In the genomic region with DNA sequence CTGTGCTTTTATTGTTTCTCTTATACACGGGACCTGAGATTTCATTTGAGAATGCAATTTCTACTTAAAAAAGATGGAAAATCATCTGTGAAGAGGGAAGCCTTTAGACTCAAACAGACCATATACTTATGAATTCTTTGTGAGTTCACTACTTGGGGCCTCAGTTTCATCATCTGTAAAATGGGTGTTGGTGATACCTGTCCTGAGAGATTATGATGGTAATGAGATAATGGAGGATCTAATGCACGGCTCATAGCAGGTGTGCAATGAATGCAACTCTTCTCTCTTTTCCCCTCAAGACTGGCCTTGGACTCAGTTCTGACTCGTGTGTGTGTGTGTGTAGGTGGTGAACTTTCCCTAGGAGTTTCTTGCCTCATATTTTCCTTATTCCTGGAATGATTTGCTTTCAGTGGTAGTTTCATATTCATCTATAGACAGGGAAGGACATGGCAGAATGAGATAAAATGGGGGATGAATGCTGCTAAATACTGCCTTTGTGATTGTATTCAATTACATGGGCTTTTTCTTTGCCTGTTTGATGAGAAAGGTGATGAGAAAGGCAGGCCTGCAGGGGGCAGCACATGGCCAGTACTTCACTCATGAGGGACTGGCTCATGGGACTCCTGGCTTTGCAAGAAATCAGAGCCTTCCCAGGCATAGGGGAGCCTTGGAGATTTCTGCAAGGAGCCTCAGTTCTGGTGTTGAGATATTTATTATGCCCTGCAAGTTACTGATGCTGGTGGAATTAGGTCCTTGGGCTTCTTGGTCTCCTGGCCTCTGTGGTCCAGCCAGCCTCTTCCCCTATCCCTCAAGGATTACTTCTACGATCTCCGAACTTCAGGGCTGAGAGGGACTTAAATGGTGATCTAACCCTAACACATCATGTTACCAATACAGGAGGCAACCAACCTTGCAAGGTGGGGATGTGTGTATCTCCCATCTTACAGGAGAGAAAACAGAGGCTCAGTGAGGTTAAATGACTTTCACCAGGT, we compare ENCODE assay signal across 8 cellular contexts.
DNase-seq lines count a peak whose midpoint lies in the region; ATAC-seq and TF ChIP-seq lines count a peak whose summit lies in the region.

No MANE protein-coding gene starts in this region.

- CTCF ChIA-PET in activated CD4-positive, alpha-beta T cell treated with anti-CD3 and anti-CD28 coated beads, Interleukin-2, amount 10 ng/mL, durations not matched to agents 7 days and 5 days (lab: Charles Lee) = interaction anchor here (0.6 to 2.0 kb wide), 4 partner anchors 8 to 1011 kb away, joined by 3 to 6 read pairs (median 3); no protein-coding TSS in a partner anchor

- H3K4me1 Mint-ChIP-seq in activated CD4-positive, alpha-beta T cell treated with anti-CD3 and anti-CD28 coated beads, Interleukin-2, amount 10 ng/mL, durations not matched to agents 7 days and 5 days = peaks cover 3% of the 10 kb centered on the region

- no peaks in the 10 kb centered on the region for H3K27me3 ChIP-seq in lower lobe of right lung (ENCODE audit: low read depth)

- no peak overlapping the region for H3K4me3 Mint-ChIP-seq in activated CD4-positive, alpha-beta T cell treated with anti-CD3 and anti-CD28 coated beads, Interleukin-2, amount 10 ng/mL, durations not matched to agents 7 days and 5 days

- no peaks in the 10 kb centered on the region for H3K9me3 Mint-ChIP-seq in activated CD4-positive, alpha-beta T cell treated with anti-CD3 and anti-CD28 coated beads, Interleukin-2, amount 10 ng/mL, durations not matched to agents 7 days and 5 days

- no peak overlapping the region for H3K27ac ChIP-seq in lower lobe of right lung

- no peak overlapping the region for H3K4me3 ChIP-seq in lower lobe of right lung

- H3K36me3 Mint-ChIP-seq in activated CD4-positive, alpha-beta T cell treated with anti-CD3 and anti-CD28 coated beads, Interleukin-2, amount 10 ng/mL, durations not matched to agents 7 days and 5 days (ENCODE audit: low read depth) = no peaks in the 10 kb centered on the region

- peak; percentile 70 for TF ChIP-seq CTCF in lower lobe of right lung (IDR thresholded peaks at IDR 0.05)

- H3K36me3 ChIP-seq in lower lobe of right lung = no peaks in the 10 kb centered on the region

- DNase-seq in AG08395 (ENCODE audit: low spot score) = peak; percentile 84
- DNase-seq in GOT3 (lab: John Stamatoyannopoulos, UW) = peak; percentile 38
- peak; percentile 14 for DNase-seq in NCI-H524 treated with DMSO at 0.1 percent for 48 hours (lab: John Stamatoyannopoulos, UW)
- peak; percentile 80 for DNase-seq in activated CD4-positive, alpha-beta T cell treated with anti-CD3 and anti-CD28 coated beads, Interleukin-2, amount 10 ng/mL, durations not matched to agents 7 days and 5 days
- peak; percentile 70 for DNase-seq in dedifferentiated amniotic fluid mesenchymal stem cell (ENCODE audit: extremely low spot score)
- DNase-seq in lower lobe of right lung = peak; percentile 80
- DNase-seq in stimulated activated CD8-positive, alpha-beta memory T cell treated with anti-CD3 and anti-CD28 coated beads, Interleukin-12 subunit alpha, Interleukin-12 subunit beta, amount 100 ng/mL, for 24 hours (ENCODE audit: extremely low read depth) = peak; percentile 24

- H3K27ac Mint-ChIP-seq in activated CD4-positive, alpha-beta T cell treated with anti-CD3 and anti-CD28 coated beads, Interleukin-2, amount 10 ng/mL, durations not matched to agents 7 days and 5 days = no peak overlapping the region

- H3K9me3 ChIP-seq in lower lobe of right lung = no peaks in the 10 kb centered on the region

- POLR2A ChIA-PET in activated CD4-positive, alpha-beta T cell treated with anti-CD3 and anti-CD28 coated beads, Interleukin-2, amount 10 ng/mL, durations not matched to agents 7 days and 5 days (lab: Charles Lee) = no interaction called here

- peaks cover 13% of the 10 kb centered on the region for H3K27me3 Mint-ChIP-seq in activated CD4-positive, alpha-beta T cell treated with anti-CD3 and anti-CD28 coated beads, Interleukin-2, amount 10 ng/mL, durations not matched to agents 7 days and 5 days

- ATAC-seq in lower lobe of right lung = peak; percentile 83 to 85
- no peak for ATAC-seq in HG03460 (IDR thresholded peaks at IDR 0.05; ENCODE audit: unreplicated experiment)

- intact Hi-C loops in lower lobe of right lung (cut with DNase I) = no loop called here

- no peaks in the 10 kb centered on the region for H3K4me1 ChIP-seq in lower lobe of right lung

Comparison
In these comparisons a context has a peak if more than half of its experiments do, and no peak if none do; other contexts are left out.
1. DNase-seq: peak in every context shown above with its lines; median percentile 84 in AG08395; 80 in activated CD4-positive, alpha-beta T cell treated with anti-CD3 and anti-CD28 coated beads, Interleukin-2, amount 10 ng/mL, durations not matched to agents 7 days and 5 days; 80 in lower lobe of right lung; 70 in dedifferentiated amniotic fluid mesenchymal stem cell; 38 in GOT3; 24 in stimulated activated CD8-positive, alpha-beta memory T cell treated with anti-CD3 and anti-CD28 coated beads, Interleukin-12 subunit alpha, Interleukin-12 subunit beta, amount 100 ng/mL, for 24 hours; 14 in NCI-H524 treated with DMSO at 0.1 percent for 48 hours.